Comparison of ENCODE assay signal across 9 cellular contexts in genomic region chr1:204643503-204643902, GRCh38. TPM values are rescaled to one million over a fixed set of nuclear protein-coding genes. Genes with fewer than 3 reads are reported as not detected.
"Had no signal": no experiment of that assay in that cellular context is flagged by ENCODE, and none has a peak within 500 bp of the region (broad histone marks: within the 10 kb centered on the region; RNA-seq: fewer than 3 reads in every experiment).

No MANE protein-coding gene starts in this region.

- H3K4me3 ChIP-seq: GM23248, HAP-1 had no signal

- H2AFZ ChIP-seq: GM23248 had no signal

- DNase-seq: GM23248, GOT3, H7, HFFc6 had no signal

- FAIRE-seq: HepG2 had no signal

- H3K4me1 ChIP-seq: HAP-1 had no signal

- ATAC-seq: HCT116, HepG2 had no signal

- H3K36me3 ChIP-seq: HAP-1 had no signal

- H3K27ac ChIP-seq: GM23248, HL-60 had no signal

- H3K9me3 ChIP-seq: HAP-1 had no signal

- H3K9ac ChIP-seq: GM23248 had no signal

RNA-seq across cellular contexts. Expression of gene LRRN2, which starts 42.0 kb away (rescaled TPM):
- total RNA-seq: HepG2, HFFc6 had no signal
- polyA plus RNA-seq: GM23248, HepG2, IgD-negative memory B cell had no signal
